Comparison of ENCODE assay signal across 1 cellular context in the genomic region with DNA sequence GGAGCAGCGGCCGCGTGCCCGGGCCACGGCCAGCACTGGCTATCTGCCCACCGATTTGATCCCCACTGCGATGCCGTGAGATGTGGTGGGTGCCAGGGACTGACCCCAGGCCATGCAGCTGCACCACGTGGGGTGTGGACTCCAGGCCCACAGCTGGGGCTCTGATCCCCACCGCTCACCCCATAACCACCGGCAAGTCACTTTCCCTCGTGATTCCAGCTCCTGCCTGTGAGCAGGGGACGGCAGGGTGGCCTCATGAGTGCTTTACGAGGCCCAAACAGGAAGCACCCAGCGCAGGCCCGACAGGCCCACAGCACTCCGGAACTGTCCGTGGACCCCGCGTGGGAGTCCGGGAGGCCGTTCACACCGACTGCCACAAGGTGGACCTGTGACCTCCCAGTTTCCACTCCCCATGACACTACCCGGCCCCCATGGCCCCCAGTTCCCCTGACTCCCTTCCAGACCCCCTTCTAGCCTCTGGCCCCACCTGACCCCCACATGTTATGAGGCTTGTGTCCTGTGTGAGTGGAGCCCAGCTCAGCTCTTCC.
TF ChIP-seq lines count a peak whose summit lies in the region.

No MANE protein-coding gene starts in this region.

TF ChIP-seq in H1, 55 proteins besides CTCF, POLR2A, EP300 and RAD21:
- no peak for TF ChIP-seq FOSL1 (IDR thresholded peaks at IDR 0.05; ENCODE audit: insufficient read depth, low read depth, low read length)
- TF ChIP-seq BRCA1 (IDR thresholded peaks at IDR 0.05; ENCODE audit: low read depth, low read length), result no peak
- TF ChIP-seq JUN (IDR thresholded peaks at IDR 0.05; ENCODE audit: low read depth, low read length), result no peak
- TF ChIP-seq, protein P1, sequence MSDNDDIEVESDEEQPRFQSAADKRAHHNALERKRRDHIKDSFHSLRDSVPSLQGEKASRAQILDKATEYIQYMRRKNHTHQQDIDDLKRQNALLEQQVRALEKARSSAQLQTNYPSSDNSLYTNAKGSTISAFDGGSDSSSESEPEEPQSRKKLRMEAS (IDR thresholded peaks at IDR 0.05), result no peak
- TF ChIP-seq NANOG (IDR thresholded peaks at IDR 0.05; ENCODE audit: insufficient read depth, low read depth, low read length, poor library complexity, severe bottlenecking), result no peak
- no peak for TF ChIP-seq HDAC2 (IDR thresholded peaks at IDR 0.05; ENCODE audit: borderline replicate concordance in 1 of 2, low read depth in 2 of 2, low read length in 2 of 2)
- TF ChIP-seq ASH2L (IDR thresholded peaks at IDR 0.05; ENCODE audit: low read length), result no peak
- TF ChIP-seq KDM1A (IDR thresholded peaks at IDR 0.05; ENCODE audit: borderline replicate concordance, low read length), result no peak
TF ChIP-seq in H1: peak in this region for 0.
